Comparison of ENCODE assay signal across 17 cellular contexts in genomic region chr10:76091821-76092394, GRCh38.
"Had no signal": no experiment of that assay in that cellular context is flagged by ENCODE, and none has a peak within 500 bp of the region (broad histone marks: within the 10 kb centered on the region; RNA-seq: fewer than 3 reads in every experiment).

No MANE protein-coding gene starts in this region.

- H3K9me3 Mint-ChIP-seq: activated CD8-positive, alpha-beta T cell treated with anti-CD3 and anti-CD28 coated beads for 36 hours had no signal

- H3K4me3 Mint-ChIP-seq: activated CD8-positive, alpha-beta T cell treated with anti-CD3 and anti-CD28 coated beads for 36 hours; activated naive CD4-positive, alpha-beta T cell treated with anti-CD3 and anti-CD28 coated beads, Interleukin-2, amount 50 U/mL, for 24 hours; WTC11 had no signal

- H3K4me1 Mint-ChIP-seq: activated naive CD4-positive, alpha-beta T cell treated with anti-CD3 and anti-CD28 coated beads, Interleukin-2, amount 50 U/mL, for 24 hours had no signal

- ATAC-seq: activated CD8-positive, alpha-beta T cell treated with anti-CD3 and anti-CD28 coated beads for 36 hours; gastroesophageal sphincter; heart right ventricle; psoas muscle; WTC11 had no signal

- H3K36me3 Mint-ChIP-seq: activated naive CD4-positive, alpha-beta T cell treated with anti-CD3 and anti-CD28 coated beads, Interleukin-2, amount 50 U/mL, for 24 hours; WTC11 had no signal

- H3K27me3 ChIP-seq: adrenal gland, cardiac muscle cell, gastroesophageal sphincter, heart right ventricle, sigmoid colon had no signal

- H3K4me3 ChIP-seq: adrenal gland, cardiac muscle cell, gastroesophageal sphincter, heart right ventricle, left ventricle myocardium inferior, psoas muscle, sigmoid colon, thoracic aorta had no signal

- H3K27me3 Mint-ChIP-seq: activated CD8-positive, alpha-beta T cell treated with anti-CD3 and anti-CD28 coated beads for 36 hours; activated naive CD4-positive, alpha-beta T cell treated with anti-CD3 and anti-CD28 coated beads, Interleukin-2, amount 50 U/mL, for 24 hours had no signal

- H3K9me3 ChIP-seq: adrenal gland, psoas muscle, sigmoid colon, thoracic aorta had no signal

- H3K27ac Mint-ChIP-seq: activated CD8-positive, alpha-beta T cell treated with anti-CD3 and anti-CD28 coated beads for 36 hours; activated naive CD4-positive, alpha-beta T cell treated with anti-CD3 and anti-CD28 coated beads, Interleukin-2, amount 50 U/mL, for 24 hours; WTC11 had no signal

- H3K36me3 ChIP-seq: adrenal gland, cardiac muscle cell, gastroesophageal sphincter, heart right ventricle, left ventricle myocardium inferior, sigmoid colon, thoracic aorta had no signal

- H3K27ac ChIP-seq: adrenal gland, cardiac muscle cell, gastroesophageal sphincter, heart right ventricle, left ventricle myocardium inferior, psoas muscle, sigmoid colon, thoracic aorta had no signal

- DNase-seq: activated CD4-positive, alpha-beta T cell treated with anti-CD3 and anti-CD28 coated beads for 48 hours; activated CD8-positive, alpha-beta memory T cell treated with anti-CD3 and anti-CD28 coated beads, Interleukin-2, amount 50 U/mL, for 4 hours; activated CD8-positive, alpha-beta T cell treated with anti-CD3 and anti-CD28 coated beads for 36 hours; activated effector memory CD4-positive, alpha-beta T cell treated with anti-CD3 and anti-CD28 coated beads, Interleukin-2, amount 50 U/mL, for 16 hours; activated T-cell treated with anti-CD3 and anti-CD28 coated beads, Interleukin-2, amount 50 U/mL, for 48 hours; adrenal gland; heart right ventricle; left ventricle myocardium inferior; mesenchymal stem cell; psoas muscle; sigmoid colon; stimulated activated CD4-positive, alpha-beta T cell treated with anti-CD3 and anti-CD28 coated beads, Interleukin-2, amount 100 ng/mL, for 24 hours had no signal
